26 cellular contexts compared by ENCODE assay signal in genomic region chr9:115264333-115264732, GRCh38.
DNase-seq lines count a peak whose midpoint lies in the region; ATAC-seq, FAIRE-seq and TF ChIP-seq lines count a peak whose summit lies in the region.
"Had no signal": no experiment of that assay in that cellular context is flagged by ENCODE, and none has a peak within 500 bp of the region (broad histone marks: within the 10 kb centered on the region; RNA-seq: fewer than 3 reads in every experiment).

No MANE protein-coding gene starts in this region.

- H3K27ac ChIP-seq in smooth muscle cell (ENCODE audit: low read depth) = peak overlapping the region; percentile 26
- H3K27ac ChIP-seq: colonic mucosa, esophagus squamous epithelium, hepatocyte, Peyer's patch, testis, vagina had no signal

- DNase-seq in HCEC 1CT (peak; percentile 86), adipocyte (ENCODE audit: low read depth) (peak; percentile 64), fibroblast of the aortic adventitia (ENCODE audit: low read depth) (peak; percentile 68), smooth muscle cell (lab: John Stamatoyannopoulos, UW; ENCODE audit: unreplicated experiment) (no peak), H54 (ENCODE audit: insufficient read length, low spot score) (no peak), Kasumi-1 (lab: John Stamatoyannopoulos, UW) (no peak)
- DNase-seq: activated CD4-positive, alpha-beta memory T cell treated with anti-CD3 and anti-CD28 coated beads for 36 hours; activated CD4-positive, CD25-positive, alpha-beta regulatory T cell; activated effector memory CD4-positive, alpha-beta T cell treated with Interleukin-2 at 50 U/mL for 16 hours; activated naive CD8-positive, alpha-beta T cell treated with anti-CD3 and anti-CD28 coated beads, Interleukin-2, amount 10 ng/mL, durations not matched to agents 7 days and 5 days; CD4-positive, alpha-beta memory T cell; colonic mucosa; endodermal cell; esophagus squamous epithelium; GF-D8; mucosa of descending colon; NCI-H1436; NCI-H2107; NCI-H510A; nephron progenitor cell; NK-92 treated with Interleukin-12 subunit alpha and Interleukin-12 subunit beta, amount 100 ng/mL, for 24 hours; Peyer's patch; testis had no signal

- FAIRE-seq in H54 (lab: Jason Lieb, UNC) = no peak

- H3K4me3 ChIP-seq in adipocyte (ENCODE audit: low read length) (no peak overlapping the region), fibroblast of the aortic adventitia (ENCODE audit: low read depth, low read length) (no peak overlapping the region), smooth muscle cell (no peak overlapping the region)
- H3K4me3 ChIP-seq: colonic mucosa, esophagus squamous epithelium, hepatocyte, mucosa of descending colon, Peyer's patch, testis, vagina had no signal

- no peaks in the 10 kb centered on the region for H4K20me1 ChIP-seq in smooth muscle cell (ENCODE audit: low read depth)

- H3K79me2 ChIP-seq in smooth muscle cell (ENCODE audit: low read depth) = no peaks in the 10 kb centered on the region
- H3K79me2 ChIP-seq: hepatocyte had no signal

- TF ChIP-seq CTCF in fibroblast of the aortic adventitia (IDR thresholded peaks at IDR 0.05; ENCODE audit: insufficient read depth, low read length) (no peak), smooth muscle cell (IDR thresholded peaks at IDR 0.05; ENCODE audit: borderline replicate concordance, insufficient read depth, poor library complexity, severe bottlenecking) (no peak)

- H3K4me1 ChIP-seq in adipocyte (ENCODE audit: control insufficient read depth, insufficient read depth, low read length) = peaks cover 56% of the 10 kb centered on the region
- H3K4me1 ChIP-seq in smooth muscle cell (ENCODE audit: low read depth) = peaks cover 8% of the 10 kb centered on the region
- H3K4me1 ChIP-seq: colonic mucosa, Peyer's patch, testis, vagina had no signal

- no peak for ATAC-seq in HG02840 (IDR thresholded peaks at IDR 0.05; ENCODE audit: low FRiP score, unreplicated experiment)
- ATAC-seq: mucosa of descending colon had no signal

- no peak for TF ChIP-seq POLR2A in H54 (IDR thresholded peaks at IDR 0.05; ENCODE audit: low read depth, low read length)

- no peaks in the 10 kb centered on the region for H3F3A ChIP-seq in smooth muscle cell (ENCODE audit: low read depth)

- H3K4me2 ChIP-seq in smooth muscle cell = no peak overlapping the region
- H3K4me2 ChIP-seq: hepatocyte had no signal

- H3K9me3 ChIP-seq in adipocyte (ENCODE audit: control insufficient read depth, low read length) (no peaks in the 10 kb centered on the region), smooth muscle cell (replicated peaks; ENCODE audit: low read depth) (no peaks in the 10 kb centered on the region)
- H3K9me3 ChIP-seq: colonic mucosa, esophagus squamous epithelium, mucosa of descending colon, Peyer's patch, testis, vagina had no signal

- 73% methylated on average over 1 of the region's 1 CpG for WGBS in smooth muscle cell (ENCODE audit: low lambda C conversion rate)

- H3K27me3 ChIP-seq in adipocyte (replicated peaks; ENCODE audit: control insufficient read depth, insufficient read depth, low read length) = no peaks in the 10 kb centered on the region
- H3K27me3 ChIP-seq in smooth muscle cell (ENCODE audit: low read depth) = no peaks in the 10 kb centered on the region
- H3K27me3 ChIP-seq: colonic mucosa, esophagus squamous epithelium, hepatocyte, Peyer's patch, testis, vagina had no signal

- peak overlapping the region; percentile 80 for H3K9ac ChIP-seq in adipocyte (ENCODE audit: low read length)
- no peak overlapping the region for H3K9ac ChIP-seq in smooth muscle cell (ENCODE audit: low read depth)

- no peak overlapping the region for H2AFZ ChIP-seq in smooth muscle cell (ENCODE audit: low read depth)
- H2AFZ ChIP-seq: hepatocyte had no signal

- H3K36me3 ChIP-seq in adipocyte (ENCODE audit: control insufficient read depth, insufficient read depth, low read length, severe bottlenecking) = no peaks in the 10 kb centered on the region
- no peaks in the 10 kb centered on the region for H3K36me3 ChIP-seq in smooth muscle cell (ENCODE audit: low read depth)
- H3K36me3 ChIP-seq: colonic mucosa, esophagus squamous epithelium, Peyer's patch, vagina had no signal

Comparison
In these comparisons a context has a peak if more than half of its experiments do, and no peak if none do; other contexts are left out.
1. DNase-seq: peak in HCEC 1CT (single experiment), adipocyte (single experiment) and fibroblast of the aortic adventitia (single experiment); none in smooth muscle cell (single experiment), H54 (single experiment) and Kasumi-1 (0 of 2).